Comparison of ENCODE assay signal across 22 cellular contexts in the genomic region with DNA sequence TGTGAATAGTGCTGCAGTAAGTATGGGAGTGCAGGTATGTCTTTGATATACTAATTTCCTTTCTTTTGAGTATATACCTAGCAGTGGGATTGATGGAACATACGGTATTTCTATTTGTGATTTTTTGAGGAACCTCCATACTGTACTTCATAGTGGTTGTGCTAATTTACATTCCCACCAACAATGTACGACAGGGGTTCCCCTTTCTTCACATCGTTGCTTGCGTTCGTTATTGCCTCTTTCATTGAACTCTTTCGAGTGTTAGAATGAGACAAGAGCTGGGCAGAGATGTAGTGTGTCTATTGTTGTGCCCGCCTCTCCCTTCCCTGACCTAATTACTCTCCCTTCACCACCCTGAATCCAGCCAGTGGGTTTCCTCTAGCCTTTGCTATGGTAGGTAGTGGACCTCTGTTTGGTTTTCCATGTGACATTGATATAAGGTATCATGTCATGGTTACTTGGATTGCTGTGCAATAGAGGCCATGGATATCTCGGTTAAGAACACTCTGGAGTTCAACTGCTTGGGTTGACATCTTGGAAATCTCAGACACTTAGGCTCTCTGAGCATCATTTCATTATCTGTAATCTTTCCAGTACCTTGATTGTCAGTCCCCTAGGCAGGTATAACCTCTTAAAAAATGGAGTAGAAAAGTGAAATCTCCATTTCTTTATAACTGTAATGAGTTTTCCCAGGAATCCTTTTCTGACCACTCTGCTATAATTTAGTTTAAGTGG. TPM values are rescaled to one million over a fixed set of nuclear protein-coding genes. Genes with fewer than 3 reads are reported as not detected.
DNase-seq lines count a peak whose midpoint lies in the region; ATAC-seq, FAIRE-seq and TF ChIP-seq lines count a peak whose summit lies in the region.
"Had no signal": no experiment of that assay in that cellular context is flagged by ENCODE, and none has a peak within 500 bp of the region (broad histone marks: within the 10 kb centered on the region; RNA-seq: fewer than 3 reads in every experiment).

No MANE protein-coding gene starts in this region.

- TF ChIP-seq POLR2A in HepG2 (IDR thresholded peaks at IDR 0.05; ENCODE audit: insufficient read depth in 1 of 2, low read depth in 2 of 2, low read length in 2 of 2) (no peak), right lobe of liver (IDR thresholded peaks at IDR 0.05) (no peak), upper lobe of left lung (IDR thresholded peaks at IDR 0.05) (no peak)

- POLR2A ChIA-PET in HepG2 (lab: Yijun Ruan, JAX): no interaction called here
- POLR2A ChIA-PET in OCI-LY7 (lab: Charles Lee): no interaction called here

- H3K79me2 ChIP-seq in HepG2 (ENCODE audit: insufficient read depth, low read length): no peaks in the 10 kb centered on the region
- no peaks in the 10 kb centered on the region for H3K79me2 ChIP-seq in OCI-LY7 (ENCODE audit: insufficient read depth, low read depth, low read length)

- peak overlapping the region; percentile 51; the same call in 1 of the 2 replicates for H3K4me2 ChIP-seq in HepG2 (ENCODE audit: low read depth, low read length)
- H3K4me2 ChIP-seq in OCI-LY7 (ENCODE audit: low read length): no peak overlapping the region

- no peak for ATAC-seq in HepG2
- no peak for ATAC-seq in right lobe of liver
- ATAC-seq in Right ventricle myocardium superior (ENCODE audit: poor library complexity): no peak
- ATAC-seq in upper lobe of left lung (ENCODE audit: low FRiP score in 2 of 2): no peak

- H3K36me3 ChIP-seq in HepG2 (replicated peaks in 1 of 2; ENCODE audit: control insufficient read depth in 1 of 2, insufficient read depth in 2 of 2, low read length in 2 of 2) (peaks cover 0 to 9% of the 10 kb centered on the region in 2 experiments; a peak in 2 of 5 replicates), right lobe of liver (no peaks in the 10 kb centered on the region), endodermal cell (ENCODE audit: control insufficient read depth, insufficient read depth, low read length) (peaks cover 27% of the 10 kb centered on the region), OCI-LY7 (ENCODE audit: insufficient read depth, low read length) (peaks cover 18% of the 10 kb centered on the region), upper lobe of left lung (peaks cover 0 to 6% (median 0%) of the 10 kb centered on the region in 4 donors)

- H3K27me3 Mint-ChIP-seq in endodermal cell (ENCODE audit: insufficient read depth): peaks cover 31% of the 10 kb centered on the region
- no peaks in the 10 kb centered on the region for H3K27me3 Mint-ChIP-seq in progenitor cell of endocrine pancreas

- H3K9me2 ChIP-seq in OCI-LY7 (ENCODE audit: insufficient read depth, low read length): no peaks in the 10 kb centered on the region

- H3K9ac ChIP-seq in HepG2 (ENCODE audit: insufficient read depth, low read depth, low read length): no peak overlapping the region; the same call in 1 of the 2 replicates
- H3K9ac ChIP-seq in endodermal cell (ENCODE audit: extremely low read depth, low read length, poor library complexity, severe bottlenecking): no peak overlapping the region

- peaks cover 29% of the 10 kb centered on the region for H3K4me1 ChIP-seq in HepG2 (ENCODE audit: insufficient read depth, low read length)
- H3K4me1 ChIP-seq in right lobe of liver: peaks cover 0 to 15% (median 3%) of the 10 kb centered on the region in 4 donors
- H3K4me1 ChIP-seq in endodermal cell (ENCODE audit: control insufficient read depth, insufficient read depth, low read length): peaks cover 14% of the 10 kb centered on the region
- H3K4me1 ChIP-seq in OCI-LY7 (ENCODE audit: insufficient read depth, low read length, poor library complexity, severe bottlenecking): no peaks in the 10 kb centered on the region
- H3K4me1 ChIP-seq in upper lobe of left lung: peaks cover 0 to 15% (median 8%) of the 10 kb centered on the region in 4 donors

- H3K9me3 ChIP-seq in HepG2 (ENCODE audit: low read length) (peaks cover 5% of the 10 kb centered on the region), right lobe of liver (peaks cover 0 to 9% (median 2%) of the 10 kb centered on the region in 4 donors), endodermal cell (ENCODE audit: control insufficient read depth, low read length) (peaks cover 20% of the 10 kb centered on the region), OCI-LY7 (ENCODE audit: low read length) (peaks cover 17% of the 10 kb centered on the region), upper lobe of left lung (peaks cover 0 to 7% (median 5%) of the 10 kb centered on the region in 4 donors)

- no peak overlapping the region for H3K4me3 ChIP-seq in HepG2 (replicated peaks in 1 of 3; ENCODE audit: insufficient read depth in 1 of 3, low read depth in 2 of 3, low read length in 3 of 3)
- no peak overlapping the region for H3K4me3 ChIP-seq in right lobe of liver
- H3K4me3 ChIP-seq in endodermal cell (ENCODE audit: low read length): no peak overlapping the region
- no peak overlapping the region for H3K4me3 ChIP-seq in OCI-LY7 (ENCODE audit: low read depth, low read length, poor library complexity, severe bottlenecking)
- no peak overlapping the region for H3K4me3 ChIP-seq in upper lobe of left lung
- H3K4me3 ChIP-seq: Peyer's patch, SJCRH30 had no signal

- DNase-seq in HepG2 (ENCODE audit: low spot score) (no peak), right lobe of liver (no peak), endodermal cell (no peak), progenitor cell of endocrine pancreas (ENCODE audit: low spot score, unreplicated experiment) (no peak), OCI-LY7 (ENCODE audit: low spot score) (no peak), Right ventricle myocardium superior (no peak), upper lobe of left lung (no peak)
- DNase-seq: AML-193, EL, GF-D8, KBM-7, MM.1S, NCI-H1048, NCI-H1436 treated with DMSO at 0.1 percent for 48 hours, NCI-H1930, NCI-H345, NCI-H524, NCI-H774, Peyer's patch, SJCRH30 had no signal

- WGBS in HepG2 (ENCODE audit: low lambda C conversion rate): 98% methylated on average over 8 of the region's 8 CpGs
- WGBS in right lobe of liver (ENCODE audit: insufficient coverage, low coverage, low lambda C conversion rate, missing lambda C conversion rate): 85% methylated on average over 7 of the region's 8 CpGs
- 95 to 100% methylated on average over 1 to 6 of the region's 8 CpGs for WGBS in endodermal cell (ENCODE audit: insufficient coverage in 1 of 2, insufficient read length in 1 of 2), 2 experiments
- WGBS in upper lobe of left lung, 2 donors: 90 to 95% methylated on average over 8 of the region's 8 CpGs

- no peak for TF ChIP-seq CTCF in HepG2 (CRISPR knock-in tag; IDR thresholded peaks at IDR 0.05)
- TF ChIP-seq CTCF in right lobe of liver (IDR thresholded peaks at IDR 0.05): no peak
- TF ChIP-seq CTCF in endodermal cell (conservative IDR thresholded peaks at IDR 0.05): no peak
- no peak for TF ChIP-seq CTCF in progenitor cell of endocrine pancreas (IDR thresholded peaks at IDR 0.05; ENCODE audit: unreplicated experiment)
- TF ChIP-seq CTCF in OCI-LY7 (conservative IDR thresholded peaks at IDR 0.05; ENCODE audit: low read length): no peak
- TF ChIP-seq CTCF in upper lobe of left lung (IDR thresholded peaks at IDR 0.05): no peak

- peaks cover 34% of the 10 kb centered on the region for H3K36me3 Mint-ChIP-seq in endodermal cell (ENCODE audit: low read depth)
- H3K36me3 Mint-ChIP-seq in progenitor cell of endocrine pancreas (ENCODE audit: insufficient read depth): peaks cover 24% of the 10 kb centered on the region

- H3K4me3 Mint-ChIP-seq in endodermal cell: peak overlapping the region; percentile 26
- peak overlapping the region; percentile 38 for H3K4me3 Mint-ChIP-seq in progenitor cell of endocrine pancreas (ENCODE audit: low read depth)
- H3K4me3 Mint-ChIP-seq: CD14-positive monocyte had no signal

- peaks cover 21% of the 10 kb centered on the region for H3K9me3 Mint-ChIP-seq in endodermal cell
- peaks cover 14% of the 10 kb centered on the region for H3K9me3 Mint-ChIP-seq in progenitor cell of endocrine pancreas (ENCODE audit: low read depth)

- H3K27ac ChIP-seq in HepG2 (ENCODE audit: extremely low read length, insufficient read depth, low read length) (peak overlapping the region; percentile 49), right lobe of liver (no peak overlapping the region), endodermal cell (ENCODE audit: low read depth, low read length) (no peak overlapping the region), OCI-LY7 (ENCODE audit: low read depth, low read length, poor library complexity, severe bottlenecking) (no peak overlapping the region), upper lobe of left lung (no peak overlapping the region)
- H3K27ac ChIP-seq: Peyer's patch, SJCRH30 had no signal

- H3K4me1 Mint-ChIP-seq in endodermal cell (peaks cover 23% of the 10 kb centered on the region), progenitor cell of endocrine pancreas (ENCODE audit: low read depth) (peaks cover 27% of the 10 kb centered on the region)

- H2AFZ ChIP-seq in HepG2 (ENCODE audit: low read length) (no peak overlapping the region), OCI-LY7 (ENCODE audit: low read length) (no peak overlapping the region)

- no peak for FAIRE-seq in HepG2 (lab: Jason Lieb, UNC)
- FAIRE-seq: H1 had no signal

- H3K27me3 ChIP-seq in HepG2 (ENCODE audit: control insufficient read depth in 1 of 2, insufficient read depth in 2 of 2, low read length in 2 of 2): no peaks in the 10 kb centered on the region
- no peaks in the 10 kb centered on the region for H3K27me3 ChIP-seq in right lobe of liver
- H3K27me3 ChIP-seq in endodermal cell (ENCODE audit: control insufficient read depth, insufficient read depth, low read length, poor library complexity, severe bottlenecking): no peaks in the 10 kb centered on the region
- H3K27me3 ChIP-seq in upper lobe of left lung: no peaks in the 10 kb centered on the region
- H3K27me3 ChIP-seq: Peyer's patch, SJCRH30 had no signal

- H4K20me1 ChIP-seq in HepG2 (ENCODE audit: insufficient read depth, low read length) (no peaks in the 10 kb centered on the region), OCI-LY7 (ENCODE audit: insufficient read depth, low read length) (no peaks in the 10 kb centered on the region)

- TF ChIP-seq EP300 in HepG2 (IDR thresholded peaks at IDR 0.05; ENCODE audit: low read depth in 2 of 2, low read length in 2 of 2): no peak
- TF ChIP-seq EP300 in HepG2 (CRISPR knock-in tag; IDR thresholded peaks at IDR 0.05; ENCODE audit: borderline replicate concordance): no peak
- TF ChIP-seq EP300 in upper lobe of left lung (IDR thresholded peaks at IDR 0.05): no peak

- intact Hi-C loops in HepG2 (cut with micrococcal nuclease; ENCODE audit: unreplicated experiment): no loop called here
- intact Hi-C loops in right lobe of liver (cut with DNase I): no loop called here
- intact Hi-C loops in OCI-LY7 (cut with micrococcal nuclease; ENCODE audit: unreplicated experiment): no loop called here
- intact Hi-C loops in Right ventricle myocardium superior (cut with DNase I): no loop called here

- H3K27ac Mint-ChIP-seq in endodermal cell: peak overlapping the region; percentile 23
- peak overlapping the region; percentile 93 for H3K27ac Mint-ChIP-seq in progenitor cell of endocrine pancreas

- CTCF ChIA-PET in HepG2 (lab: Yijun Ruan, JAX; ENCODE audit: low intra/inter-chr PET ratio, low total read pairs) (no interaction called here), OCI-LY7 (lab: Charles Lee; ENCODE audit: unreplicated experiment) (no interaction called here)

- BruUV-seq in HepG2 (replicated peaks; lab: Mats Ljungman, UMichigan) (no TSS peak), OCI-LY7 (replicated peaks; lab: Mats Ljungman, UMichigan) (no TSS peak)

- TF ChIP-seq RAD21 in HepG2 (CRISPR knock-in tag; IDR thresholded peaks at IDR 0.05): no peak

- in situ Hi-C loops in HepG2 (cut with HindIII; ENCODE audit: extremely low pct_ligation_motif_present, low pct_unique_long_range_greater_than_20kb): no loop called here

RNA-seq across cellular contexts. Expression of a gene that starts 19.5 kb away (rescaled TPM):
- total RNA-seq in HepG2 (2016; rRNA removed; fragmentation: Illumina TruSeq; extraction: Trizol) (32.8 and 41.6 TPM in 2 replicates), right lobe of liver (100 to 1,000 TPM in 1 of 6 experiments, 10 to 100 TPM in 5; 36.6 to 110 (median 63.3) TPM), endodermal cell (10 to 100 TPM; 23.4 to 33.7 TPM), progenitor cell of endocrine pancreas (51.9 and 58.2 TPM in 2 replicates), OCI-LY7 (2022) (20.6 and 24.3 TPM in 2 replicates), Right ventricle myocardium superior (158 TPM), upper lobe of left lung (100 to 1,000 TPM in 3 of 6 donors, 10 to 100 TPM in 3; 55.4 to 410 (median 111) TPM)
- total RNA-seq in HepG2 (2016; cell fraction: cytosol; rRNA removed; fragmentation: Illumina TruSeq; extraction: Trizol; ENCODE audit: low read depth): 123 and 126 TPM in 2 replicates
- 32.0 and 42.2 TPM in 2 replicates for total RNA-seq in HepG2 (2016; cell fraction: insoluble cytoplasmic fraction; rRNA removed; fragmentation: Illumina TruSeq; extraction: Trizol)
- 97.8 and 104 TPM in 2 replicates for total RNA-seq in HepG2 (2016; cell fraction: membrane; rRNA removed; fragmentation: Illumina TruSeq; extraction: Trizol)
- total RNA-seq in HepG2 (2016; cell fraction: nucleus; rRNA removed; fragmentation: Illumina TruSeq; extraction: Trizol): 73.7 and 78.3 TPM in 2 replicates
- 21.7 and 22.2 TPM in 2 replicates for polyA plus RNA-seq in HepG2 (2011; rRNA removed)
- 20.4 and 22.0 TPM in 2 replicates for polyA plus RNA-seq in HepG2 (2011; cell fraction: cytosol; rRNA removed)
- 39.3 and 43.4 TPM in 2 replicates for polyA plus RNA-seq in HepG2 (2011; cell fraction: nucleus; rRNA removed)
- polyA plus RNA-seq in HepG2 (2012): 24.1 and 26.1 TPM in 2 replicates
- polyA plus RNA-seq in HepG2 (2016; cell fraction: cytosol; fragmentation: Illumina TruSeq; extraction: Trizol; ENCODE audit: low read depth): 146 and 149 TPM in 2 replicates
- polyA plus RNA-seq in HepG2 (2016; cell fraction: insoluble cytoplasmic fraction; fragmentation: Illumina TruSeq; extraction: Trizol; ENCODE audit: low read depth): 35.6 and 38.6 TPM in 2 replicates
- polyA plus RNA-seq in HepG2 (2016; cell fraction: membrane; fragmentation: Illumina TruSeq; extraction: Trizol; ENCODE audit: low read depth): 101 TPM in 2 replicates
- 45.0 and 46.7 TPM in 2 replicates for polyA plus RNA-seq in HepG2 (2016; cell fraction: nucleus; fragmentation: Illumina TruSeq; extraction: Trizol; ENCODE audit: insufficient read depth, low read depth)
- polyA minus RNA-seq in HepG2 (2011; rRNA and poly(A)+ RNA removed; ENCODE audit: low replicate concordance): 43.7 TPM in 2 replicates
- polyA minus RNA-seq in HepG2 (2011; cell fraction: cytosol; rRNA and poly(A)+ RNA removed): 8.5 and 9.2 TPM in 2 replicates
- 186 and 194 TPM in 2 replicates for polyA minus RNA-seq in HepG2 (2011; cell fraction: nucleus; rRNA and poly(A)+ RNA removed)
- 14.4 TPM for polyA plus RNA-seq in endodermal cell (2013, experiment 1 of 2)
- polyA plus RNA-seq in endodermal cell (2013, experiment 2 of 2): 15.6 TPM
- total RNA-seq in OCI-LY7 (2014; rRNA removed; shearing (Covaris generic)): 17.3 and 20.5 TPM in 2 replicates
